Comparison of ENCODE assay signal across 10 cellular contexts in genomic region chr20:31699801-31700728, GRCh38. TPM values are rescaled to one million over a fixed set of nuclear protein-coding genes. Genes with fewer than 3 reads are reported as not detected.
DNase-seq lines count a peak whose midpoint lies in the region; ATAC-seq and TF ChIP-seq lines count a peak whose summit lies in the region.
"Had no signal": no experiment of that assay in that cellular context is flagged by ENCODE, and none has a peak within 500 bp of the region (broad histone marks: within the 10 kb centered on the region; RNA-seq: fewer than 3 reads in every experiment).

No MANE protein-coding gene starts in this region.

- no peaks in the 10 kb centered on the region for H3K9me3 Mint-ChIP-seq in activated CD8-positive, alpha-beta memory T cell treated with anti-CD3 and anti-CD28 coated beads, Interleukin-2, amount 10 ng/mL, durations not matched to agents 7 days and 5 days (ENCODE audit: low read depth)
- H3K9me3 Mint-ChIP-seq: H9 had no signal

- peaks cover 19 to 67% of the 10 kb centered on the region in 2 donors for H3K4me1 ChIP-seq in ascending aorta
- H3K4me1 ChIP-seq in mesodermal cell (ENCODE audit: control insufficient read depth, insufficient read depth, low read length, poor library complexity, severe bottlenecking) = peaks cover 50% of the 10 kb centered on the region
- peaks cover 63 to 86% of the 10 kb centered on the region in 2 donors for H3K4me1 ChIP-seq in thyroid gland

- H3K27me3 ChIP-seq in ascending aorta (no peaks in the 10 kb centered on the region), thyroid gland (no peaks in the 10 kb centered on the region)

- H3K27ac Mint-ChIP-seq in activated CD8-positive, alpha-beta memory T cell treated with anti-CD3 and anti-CD28 coated beads, Interleukin-2, amount 10 ng/mL, durations not matched to agents 7 days and 5 days = peak overlapping the region; percentile 92

- H3K36me3 ChIP-seq in ascending aorta (peaks cover 6 to 9% of the 10 kb centered on the region in 2 donors), mesodermal cell (ENCODE audit: control insufficient read depth, insufficient read depth, low read length) (peaks cover 55% of the 10 kb centered on the region), thyroid gland (no peaks in the 10 kb centered on the region)

- no peak for TF ChIP-seq POLR2A in thyroid gland (IDR thresholded peaks at IDR 0.05)

- 95 to 98% methylated on average over 6 to 7 of the region's 7 CpGs for WGBS in mesodermal cell (ENCODE audit: insufficient coverage in 2 of 2), 2 experiments
- 82 to 88% methylated on average over 7 of the region's 7 CpGs for WGBS in thyroid gland, 2 donors

- DNase-seq in activated CD8-positive, alpha-beta memory T cell treated with anti-CD3 and anti-CD28 coated beads, Interleukin-2, amount 10 ng/mL, durations not matched to agents 7 days and 5 days = no peak
- no peak for DNase-seq in activated CD8-positive, alpha-beta memory T cell treated with anti-CD3 and anti-CD28 coated beads for 24 hours
- DNase-seq in ascending aorta (ENCODE audit: low spot score in 2 of 2) (no peak), thyroid gland (no peak), left lobe of liver (ENCODE audit: low spot score) (no peak), germinal center (ENCODE audit: low spot score) (no peak)
- DNase-seq in stimulated activated CD4-positive, alpha-beta T cell treated with anti-CD3 and anti-CD28 coated beads, Interleukin-1b, Interleukin-23, amount 100 ng/mL, for 48 hours = no peak
- DNase-seq: activated effector memory CD4-positive, alpha-beta T cell treated with Interleukin-2 at 50 U/mL for 16 hours; H9 had no signal

- H3K9me3 ChIP-seq in ascending aorta (no peaks in the 10 kb centered on the region), mesodermal cell (ENCODE audit: control insufficient read depth, low read length) (no peaks in the 10 kb centered on the region), thyroid gland (no peaks in the 10 kb centered on the region)

- TF ChIP-seq CTCF in ascending aorta (IDR thresholded peaks at IDR 0.05) = no peak
- no peak for TF ChIP-seq CTCF in thyroid gland (IDR thresholded peaks at IDR 0.05)

- intact Hi-C loops in ascending aorta (cut with DNase I) (loop anchor here (1.0 to 2.0 kb wide), 3 partner anchors 12 to 29 kb away; partner anchors contain the start of gene BCL2L1), thyroid gland (cut with DNase I) (no loop called here)

- no peak overlapping the region for H3K4me3 Mint-ChIP-seq in activated CD8-positive, alpha-beta memory T cell treated with anti-CD3 and anti-CD28 coated beads, Interleukin-2, amount 10 ng/mL, durations not matched to agents 7 days and 5 days
- H3K4me3 Mint-ChIP-seq: H9 had no signal

- CTCF ChIA-PET in activated CD8-positive, alpha-beta memory T cell treated with anti-CD3 and anti-CD28 coated beads, Interleukin-2, amount 10 ng/mL, durations not matched to agents 7 days and 5 days (lab: Charles Lee) = interaction anchor here (0.8 to 11.0 kb wide), 9 partner anchors 8 to 39 kb away, joined by 3 to 120 read pairs (median 3); partner anchors contain the start of gene BCL2L1

- ATAC-seq in activated CD8-positive, alpha-beta memory T cell treated with anti-CD3 and anti-CD28 coated beads, Interleukin-2, amount 10 ng/mL, durations not matched to agents 7 days and 5 days = no peak
- no peak for ATAC-seq in left lobe of liver

- H3K27ac ChIP-seq in ascending aorta (peak overlapping the region; percentile 86 to 96), mesodermal cell (ENCODE audit: low read depth, low read length, severe bottlenecking) (peak overlapping the region; percentile 80), thyroid gland (peak overlapping the region; percentile 71 to 90 (median 89))

- H3K4me1 Mint-ChIP-seq in activated CD8-positive, alpha-beta memory T cell treated with anti-CD3 and anti-CD28 coated beads, Interleukin-2, amount 10 ng/mL, durations not matched to agents 7 days and 5 days = peaks cover 61% of the 10 kb centered on the region

- peaks cover 40% of the 10 kb centered on the region for H3K36me3 Mint-ChIP-seq in activated CD8-positive, alpha-beta memory T cell treated with anti-CD3 and anti-CD28 coated beads, Interleukin-2, amount 10 ng/mL, durations not matched to agents 7 days and 5 days

- H3K4me3 ChIP-seq in ascending aorta = no peak overlapping the region
- no peak overlapping the region for H3K4me3 ChIP-seq in mesodermal cell (ENCODE audit: extremely low read depth, insufficient read depth, low read length, poor library complexity, severe bottlenecking)
- no peak overlapping the region for H3K4me3 ChIP-seq in thyroid gland (replicated peaks in 1 of 3)

- H3K27me3 Mint-ChIP-seq in activated CD8-positive, alpha-beta memory T cell treated with anti-CD3 and anti-CD28 coated beads, Interleukin-2, amount 10 ng/mL, durations not matched to agents 7 days and 5 days = no peaks in the 10 kb centered on the region

RNA-seq across cellular contexts. Expression of gene BCL2L1, which starts 22.6 kb away (rescaled TPM):
- total RNA-seq in activated CD8-positive, alpha-beta memory T cell treated with anti-CD3 and anti-CD28 coated beads, Interleukin-2, amount 10 ng/mL, durations not matched to agents 7 days and 5 days = 100 to 1,000 TPM in 1 of 2 experiments, 10 to 100 TPM in 1; 69.8 to 121 TPM
- total RNA-seq in ascending aorta (200 TPM), thyroid gland (100 to 1,000 TPM; 110 to 154 (median 125) TPM), left lobe of liver (35.0 TPM)
- polyA plus RNA-seq in mesodermal cell (2013, experiment 1 of 2) = 39.7 TPM
- 34.7 TPM for polyA plus RNA-seq in mesodermal cell (2013, experiment 2 of 2)

RNA-seq across cellular contexts. Expression of gene TPX2, which starts 39.0 kb away (rescaled TPM):
- total RNA-seq in activated CD8-positive, alpha-beta memory T cell treated with anti-CD3 and anti-CD28 coated beads, Interleukin-2, amount 10 ng/mL, durations not matched to agents 7 days and 5 days = 100 to 1,000 TPM; 148 to 159 TPM
- total RNA-seq in ascending aorta = not detected
- 94.0 TPM for polyA plus RNA-seq in mesodermal cell (2013, experiment 1 of 2)
- polyA plus RNA-seq in mesodermal cell (2013, experiment 2 of 2) = 110 TPM
- 1 to 10 TPM in 2 of 4 donors, under 1 TPM in 2; 0.39 to 2.0 (median 0.82) TPM for total RNA-seq in thyroid gland
- total RNA-seq in left lobe of liver = 2.0 TPM

Comparison
In these comparisons a context has a peak if more than half of its experiments do, and no peak if none do; other contexts are left out.
1. RNA of gene TPX2, which starts 39.0 kb away (total RNA-seq): 148 to 159 TPM in activated CD8-positive, alpha-beta memory T cell treated with anti-CD3 and anti-CD28 coated beads, Interleukin-2, amount 10 ng/mL, durations not matched to agents 7 days and 5 days; 2.0 TPM in left lobe of liver (single experiment), 0.39 to 2.0 TPM in thyroid gland and not detected in ascending aorta (single experiment); every median in the first group is over 10 times any median in the second.
2. Peak in every context shown above with its lines, with median percentiles within 50 percentile points of each other: H3K27ac ChIP-seq.